In the genomic region with DNA sequence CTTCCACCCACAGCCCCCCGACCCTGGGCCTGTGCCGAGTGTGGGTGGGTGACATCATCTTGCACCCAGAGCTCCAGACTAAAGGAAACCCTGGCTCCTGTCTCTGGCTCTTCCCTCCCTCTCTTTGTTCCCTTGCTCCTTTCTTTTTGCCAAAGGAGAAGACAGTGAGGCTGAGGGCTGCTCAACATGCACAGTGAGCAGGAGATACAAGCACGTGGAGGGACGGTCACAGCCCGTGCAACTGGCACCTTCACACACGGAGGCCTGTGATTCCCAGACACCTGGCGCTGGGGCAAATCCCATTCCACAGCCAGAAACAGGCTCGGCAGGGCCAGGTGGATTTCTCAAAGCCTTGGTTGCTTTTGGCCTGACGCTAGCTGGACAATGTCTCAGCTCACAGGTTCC, we compare ENCODE assay signal across 1 cellular context.
TF ChIP-seq lines count a peak whose summit lies in the region.

No MANE protein-coding gene starts in this region.

TF ChIP-seq in K562, 482 proteins besides CTCF, POLR2A, EP300 and RAD21 (continued from another document):
- TF ChIP-seq, protein P1, sequence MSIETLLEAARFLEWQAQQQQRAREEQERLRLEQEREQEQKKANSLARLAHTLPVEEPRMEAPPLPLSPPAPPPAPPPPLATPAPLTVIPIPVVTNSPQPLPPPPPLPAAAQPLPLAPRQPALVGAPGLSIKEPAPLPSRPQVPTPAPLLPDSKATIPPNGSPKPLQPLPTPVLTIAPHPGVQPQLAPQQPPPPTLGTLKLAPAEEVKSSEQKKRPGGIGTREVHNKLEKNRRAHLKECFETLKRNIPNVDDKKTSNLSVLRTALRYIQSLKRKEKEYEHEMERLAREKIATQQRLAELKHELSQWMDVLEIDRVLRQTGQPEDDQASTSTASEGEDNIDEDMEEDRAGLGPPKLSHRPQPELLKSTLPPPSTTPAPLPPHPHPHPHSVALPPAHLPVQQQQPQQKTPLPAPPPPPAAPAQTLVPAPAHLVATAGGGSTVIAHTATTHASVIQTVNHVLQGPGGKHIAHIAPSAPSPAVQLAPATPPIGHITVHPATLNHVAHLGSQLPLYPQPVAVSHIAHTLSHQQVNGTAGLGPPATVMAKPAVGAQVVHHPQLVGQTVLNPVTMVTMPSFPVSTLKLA (conservative IDR thresholded peaks at IDR 0.05) = peak in 1 of 2 experiments; percentile 24; a peak in 1 of 4 replicates
